8 cellular contexts compared by ENCODE assay signal in genomic region chrX:1592863-1593201, GRCh38. TPM values are rescaled to one million over a fixed set of nuclear protein-coding genes. Genes with fewer than 3 reads are reported as not detected.
DNase-seq lines count a peak whose midpoint lies in the region; ATAC-seq and TF ChIP-seq lines count a peak whose summit lies in the region.

No MANE protein-coding gene starts in this region.

- H3K79me2 ChIP-seq in SU-DHL-6 (ENCODE audit: insufficient read depth, low read length), result peaks cover 22% of the 10 kb centered on the region

- H3K4me2 ChIP-seq in SU-DHL-6 (ENCODE audit: low read depth, low read length, poor library complexity, severe bottlenecking), result peak overlapping the region; percentile 69

- ATAC-seq in GM18498 (IDR thresholded peaks at IDR 0.05; ENCODE audit: unreplicated experiment), result peak; percentile 7
- ATAC-seq in HG02759 (IDR thresholded peaks at IDR 0.05; ENCODE audit: unreplicated experiment), result peak; percentile 7
- no peak for ATAC-seq in HG03460 (IDR thresholded peaks at IDR 0.05; ENCODE audit: unreplicated experiment)

- H3K27ac ChIP-seq in SU-DHL-6 (ENCODE audit: low read depth, low read length), result 0 out of 2 replicates have a peak overlapping the region, but pooled peaks have one; percentile 15

- DNase-seq in fibroblast of villous mesenchyme (ENCODE audit: low read depth) (no peak), retinal pigment epithelial cell (ENCODE audit: low read depth) (no peak), cerebellum (ENCODE audit: low spot score) (no peak), Ammon's horn (ENCODE audit: low spot score) (no peak)

- peaks cover 6% of the 10 kb centered on the region; the same call in 1 of the 2 replicates for H3F3A ChIP-seq in SU-DHL-6 (ENCODE audit: insufficient read depth)

- no peaks in the 10 kb centered on the region for H3K36me3 ChIP-seq in SU-DHL-6 (ENCODE audit: low read length)

- no peaks in the 10 kb centered on the region for H4K20me1 ChIP-seq in SU-DHL-6 (ENCODE audit: low read depth, low read length)

- no peaks in the 10 kb centered on the region for H3K9me2 ChIP-seq in SU-DHL-6 (replicated peaks; ENCODE audit: insufficient read depth, low read length)

- H3K9ac ChIP-seq in SU-DHL-6 (ENCODE audit: low read length), result peak overlapping the region; percentile 80

- H2AFZ ChIP-seq in SU-DHL-6 (ENCODE audit: low read depth, low read length, severe bottlenecking), result no peak overlapping the region

- no peaks in the 10 kb centered on the region for H3K27me3 ChIP-seq in SU-DHL-6 (ENCODE audit: low read length)

- TF ChIP-seq CTCF in SU-DHL-6 (IDR thresholded peaks at IDR 0.05; ENCODE audit: insufficient read depth, low read length, poor library complexity, severe bottlenecking) (no peak), fibroblast of villous mesenchyme (IDR thresholded peaks at IDR 0.05; ENCODE audit: insufficient read depth, low read depth, low read length) (no peak), retinal pigment epithelial cell (conservative IDR thresholded peaks at IDR 0.05; ENCODE audit: low read depth, low read length) (no peak)

- H3K9me3 ChIP-seq in SU-DHL-6 (ENCODE audit: insufficient read depth, low read length), result no peaks in the 10 kb centered on the region

- peak overlapping the region; percentile 76 for H3K4me3 ChIP-seq in SU-DHL-6 (ENCODE audit: insufficient read depth, low read length, poor library complexity, severe bottlenecking)
- H3K4me3 ChIP-seq in fibroblast of villous mesenchyme (ENCODE audit: low read depth, low read length), result peak overlapping the region; percentile 96
- H3K4me3 ChIP-seq in retinal pigment epithelial cell (ENCODE audit: low read length), result peak overlapping the region; percentile 91

RNA-seq across cellular contexts. Expression of gene AKAP17A, which starts 1.4 kb away (rescaled TPM):
- 22.0 and 23.2 TPM in 2 replicates for total RNA-seq in fibroblast of villous mesenchyme
- 13.5 TPM for total RNA-seq in cerebellum

RNA-seq across cellular contexts. Expression of gene ASMT, which starts 22.0 kb away (rescaled TPM):
- total RNA-seq in fibroblast of villous mesenchyme, result not detected in 2 replicates
- 0.45 TPM for total RNA-seq in cerebellum

RNA-seq across cellular contexts. Expression of gene P2RY8, which starts 55.8 kb away (rescaled TPM):
- not detected in 2 replicates for total RNA-seq in fibroblast of villous mesenchyme
- total RNA-seq in cerebellum, result 0.09 TPM
